Comparison of ENCODE assay signal across 12 cellular contexts in the genomic region with DNA sequence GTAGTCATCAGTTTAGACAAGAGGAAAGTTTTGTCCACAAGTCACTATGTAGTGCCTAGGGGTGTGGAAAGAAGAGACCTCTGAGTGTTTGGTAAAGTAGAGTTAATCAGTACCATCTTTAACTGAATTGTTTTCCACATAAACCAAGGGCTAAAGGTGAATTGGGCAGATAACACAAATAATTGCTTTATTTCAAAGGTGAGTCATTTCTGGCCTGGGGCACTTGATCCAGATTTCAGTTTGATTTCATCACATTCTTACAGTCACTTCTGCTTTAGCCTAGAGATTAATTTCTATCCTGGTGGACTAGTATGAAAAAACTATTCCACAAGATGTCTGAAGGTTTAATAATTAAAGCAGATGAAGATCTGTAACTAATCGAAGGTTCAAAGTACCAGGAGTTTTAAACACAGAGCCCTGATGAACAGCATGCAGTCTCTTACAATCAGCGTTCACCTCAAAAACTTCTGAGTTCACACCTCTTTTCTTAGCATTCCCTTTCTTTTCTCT.
DNase-seq lines count a peak whose midpoint lies in the region; ATAC-seq and TF ChIP-seq lines count a peak whose summit lies in the region.
"Had no signal": no experiment of that assay in that cellular context is flagged by ENCODE, and none has a peak within 500 bp of the region (broad histone marks: within the 10 kb centered on the region; RNA-seq: fewer than 3 reads in every experiment).

No MANE protein-coding gene starts in this region.

- no peak overlapping the region for H2AFZ ChIP-seq in HCT116 (ENCODE audit: low read depth, low read length, poor library complexity, severe bottlenecking)

- CTCF ChIA-PET in HCT116 (lab: Charles Lee) = no interaction called here

- ATAC-seq in HCT116 (no peak), foreskin keratinocyte (peak; percentile 45)
- ATAC-seq: gastroesophageal sphincter, T-cell had no signal

- BruUV-seq in HCT116 (replicated peaks; lab: Mats Ljungman, UMichigan) = no TSS peak

- RAD21 ChIA-PET in HCT116 (lab: Charles Lee; ENCODE audit: low non-redundant PET in 1 of 2, low total read pairs in 2 of 2, uncharacterized antibody in 2 of 2, unreplicated experiment in 2 of 2) = no interaction called here

- peak; percentile 71 for DNase-seq in A172 (ENCODE audit: low spot score)
- peak; percentile 13 for DNase-seq in HCT116 (ENCODE audit: low read depth, low spot score)
- peak; percentile 80 for DNase-seq in T1000 (lab: John Stamatoyannopoulos, UW)
- DNase-seq in foreskin keratinocyte = peak; percentile 59 to 79
- DNase-seq in ascending aorta (ENCODE audit: low spot score in 2 of 2) = no peak
- no peak for DNase-seq in NCI-H187 treated with DMSO at 0.1 percent for 48 hours (lab: John Stamatoyannopoulos, UW)
- DNase-seq in midbrain (lab: John Stamatoyannopoulos, UW) = no peak
- DNase-seq in DMS153 (lab: John Stamatoyannopoulos, UW) = no peak
- DNase-seq: NCI-H2171, T-cell had no signal

- intact Hi-C loops in HCT116 (cut with micrococcal nuclease) (no loop called here), ascending aorta (cut with DNase I) (no loop called here)

- no peaks in the 10 kb centered on the region for H3K27me3 ChIP-seq in HCT116 (ENCODE audit: insufficient read depth, low read length)
- no peaks in the 10 kb centered on the region for H3K27me3 ChIP-seq in foreskin keratinocyte
- H3K27me3 ChIP-seq in ascending aorta = no peaks in the 10 kb centered on the region
- H3K27me3 ChIP-seq: gastroesophageal sphincter had no signal

- H4K20me1 ChIP-seq in HCT116 (ENCODE audit: insufficient read depth) = no peaks in the 10 kb centered on the region

- H3K9me2 ChIP-seq in HCT116 (ENCODE audit: insufficient read depth) = no peaks in the 10 kb centered on the region

- H3K36me3 ChIP-seq in HCT116 (ENCODE audit: control insufficient read depth in 1 of 2, insufficient read depth in 2 of 2, low read length in 2 of 2) (no peaks in the 10 kb centered on the region), ascending aorta (no peaks in the 10 kb centered on the region)
- H3K36me3 ChIP-seq: gastroesophageal sphincter had no signal

- no peaks in the 10 kb centered on the region for H3K4me1 ChIP-seq in HCT116 (ENCODE audit: control insufficient read depth in 1 of 2, insufficient read depth in 2 of 2, low read length in 2 of 2)
- peaks cover 26% of the 10 kb centered on the region for H3K4me1 ChIP-seq in foreskin keratinocyte
- no peaks in the 10 kb centered on the region for H3K4me1 ChIP-seq in ascending aorta
- H3K4me1 ChIP-seq: gastroesophageal sphincter had no signal

- TF ChIP-seq POLR2A in HCT116 (IDR thresholded peaks at IDR 0.05; ENCODE audit: borderline replicate concordance, extremely low read depth, insufficient read depth, insufficient read length) = no peak

- TF ChIP-seq CTCF in HCT116 (IDR thresholded peaks at IDR 0.05 in 2 of 3, conservative IDR thresholded peaks at IDR 0.05 in 1 of 3; ENCODE audit: borderline replicate concordance in 1 of 3, insufficient read depth in 1 of 3, low read depth in 2 of 3, low read length in 2 of 3) (no peak), foreskin keratinocyte (conservative IDR thresholded peaks at IDR 0.05) (peak; percentile 6), ascending aorta (IDR thresholded peaks at IDR 0.05) (no peak)

- no peak overlapping the region for H3K9ac ChIP-seq in HCT116 (ENCODE audit: low read length)

- TF ChIP-seq RAD21 in HCT116 (IDR thresholded peaks at IDR 0.05; ENCODE audit: low read depth) = no peak

- H3K4me2 ChIP-seq in HCT116 (ENCODE audit: low read length) = no peak overlapping the region

- no peaks in the 10 kb centered on the region for H3K79me2 ChIP-seq in HCT116 (ENCODE audit: insufficient read depth, low read length)

- H3K9me3 ChIP-seq in HCT116 (ENCODE audit: control insufficient read depth in 1 of 2, insufficient read depth in 1 of 2, low read depth in 1 of 2, low read length in 2 of 2) (no peaks in the 10 kb centered on the region), ascending aorta (no peaks in the 10 kb centered on the region)
- H3K9me3 ChIP-seq: gastroesophageal sphincter had no signal

- no peak overlapping the region for H3K4me3 ChIP-seq in HCT116 (replicated peaks in 1 of 2; ENCODE audit: low read depth in 1 of 2, low read length in 2 of 2)
- H3K4me3 ChIP-seq in ascending aorta = no peak overlapping the region
- H3K4me3 ChIP-seq: gastroesophageal sphincter, skin epidermis had no signal

- H3K27ac ChIP-seq in HCT116 (ENCODE audit: low read depth, low read length) (no peak overlapping the region), foreskin keratinocyte (peak overlapping the region; percentile 28), ascending aorta (no peak overlapping the region)
- H3K27ac ChIP-seq: gastroesophageal sphincter, skin epidermis had no signal

- POLR2A ChIA-PET in HCT116 (lab: Charles Lee) = no interaction called here

TF ChIP-seq in HCT116, 20 proteins besides CTCF, POLR2A, EP300 and RAD21:
- TF ChIP-seq, protein P1, sequence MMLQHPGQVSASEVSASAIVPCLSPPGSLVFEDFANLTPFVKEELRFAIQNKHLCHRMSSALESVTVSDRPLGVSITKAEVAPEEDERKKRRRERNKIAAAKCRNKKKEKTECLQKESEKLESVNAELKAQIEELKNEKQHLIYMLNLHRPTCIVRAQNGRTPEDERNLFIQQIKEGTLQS (IDR thresholded peaks at IDR 0.05) = no peak
- TF ChIP-seq CEBPB (IDR thresholded peaks at IDR 0.05; ENCODE audit: low read depth) (peak; percentile 78), ZNF274 (IDR thresholded peaks at IDR 0.05; ENCODE audit: low read depth, low read length) (no peak), FOSL1 (IDR thresholded peaks at IDR 0.05; ENCODE audit: low read depth) (0 out of 2 replicates have a peak, but pooled peaks have one; percentile 21), YY1 (IDR thresholded peaks at IDR 0.05; ENCODE audit: extremely low read depth, insufficient replicate concordance, low read depth, low read length) (no peak), EZH2phosphoT487 (IDR thresholded peaks at IDR 0.05; ENCODE audit: borderline replicate concordance) (no peak), ZFX (IDR thresholded peaks at IDR 0.05) (no peak), SP1 (IDR thresholded peaks at IDR 0.05; ENCODE audit: low read depth) (no peak; the same call in 1 of the 2 replicates), CBX3 (IDR thresholded peaks at IDR 0.05; ENCODE audit: low read depth) (no peak), EZH2 (IDR thresholded peaks at IDR 0.05) (no peak)
- TF ChIP-seq, protein P2, sequence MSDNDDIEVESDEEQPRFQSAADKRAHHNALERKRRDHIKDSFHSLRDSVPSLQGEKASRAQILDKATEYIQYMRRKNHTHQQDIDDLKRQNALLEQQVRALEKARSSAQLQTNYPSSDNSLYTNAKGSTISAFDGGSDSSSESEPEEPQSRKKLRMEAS (IDR thresholded peaks at IDR 0.05) = no peak
- TF ChIP-seq, protein P3, sequence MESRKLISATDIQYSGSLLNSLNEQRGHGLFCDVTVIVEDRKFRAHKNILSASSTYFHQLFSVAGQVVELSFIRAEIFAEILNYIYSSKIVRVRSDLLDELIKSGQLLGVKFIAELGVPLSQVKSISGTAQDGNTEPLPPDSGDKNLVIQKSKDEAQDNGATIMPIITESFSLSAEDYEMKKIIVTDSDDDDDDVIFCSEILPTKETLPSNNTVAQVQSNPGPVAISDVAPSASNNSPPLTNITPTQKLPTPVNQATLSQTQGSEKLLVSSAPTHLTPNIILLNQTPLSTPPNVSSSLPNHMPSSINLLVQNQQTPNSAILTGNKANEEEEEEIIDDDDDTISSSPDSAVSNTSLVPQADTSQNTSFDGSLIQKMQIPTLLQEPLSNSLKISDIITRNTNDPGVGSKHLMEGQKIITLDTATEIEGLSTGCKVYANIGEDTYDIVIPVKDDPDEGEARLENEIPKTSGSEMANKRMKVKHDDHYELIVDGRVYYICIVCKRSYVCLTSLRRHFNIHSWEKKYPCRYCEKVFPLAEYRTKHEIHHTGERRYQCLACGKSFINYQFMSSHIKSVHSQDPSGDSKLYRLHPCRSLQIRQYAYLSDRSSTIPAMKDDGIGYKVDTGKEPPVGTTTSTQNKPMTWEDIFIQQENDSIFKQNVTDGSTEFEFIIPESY (IDR thresholded peaks at IDR 0.05; ENCODE audit: extremely low read depth, insufficient replicate concordance, low read length) = no peak

Comparison
In these comparisons a context has a peak if more than half of its experiments do, and no peak if none do; other contexts are left out.
1. DNase-seq: peak in A172 (single experiment), HCT116 (single experiment), T1000 (single experiment) and foreskin keratinocyte (2 of 2); none in ascending aorta (0 of 2), NCI-H187 treated with DMSO at 0.1 percent for 48 hours (single experiment), midbrain (single experiment) and DMS153 (single experiment).